16 cellular contexts compared by ENCODE assay signal in genomic region chr10:59585046-59585700, GRCh38.
DNase-seq lines count a peak whose midpoint lies in the region; ATAC-seq and TF ChIP-seq lines count a peak whose summit lies in the region.
"Had no signal": no experiment of that assay in that cellular context is flagged by ENCODE, and none has a peak within 500 bp of the region (broad histone marks: within the 10 kb centered on the region; RNA-seq: fewer than 3 reads in every experiment).

No MANE protein-coding gene starts in this region.

- POLR2A ChIA-PET in OCI-LY7 (lab: Charles Lee), result no interaction called here

- no peak overlapping the region for H3K4me3 ChIP-seq in OCI-LY7 (ENCODE audit: low read depth, low read length, poor library complexity, severe bottlenecking)
- H3K4me3 ChIP-seq: cardiac muscle cell, PC-9, suprapubic skin had no signal

- H3K9me2 ChIP-seq in OCI-LY7 (ENCODE audit: insufficient read depth, low read length), result no peaks in the 10 kb centered on the region

- DNase-seq in LHCN-M2 (ENCODE audit: low read depth) (peak; percentile 56), SHP77 treated with DMSO at 0.1 percent for 48 hours (lab: John Stamatoyannopoulos, UW) (peak; percentile 60), fibroblast of peridontal ligament (ENCODE audit: extremely low read depth) (peak; percentile 17), renal cortical epithelial cell (ENCODE audit: low read depth) (peak; percentile 43), OCI-LY7 (ENCODE audit: low spot score) (no peak)
- no peak for DNase-seq in stimulated activated effector memory CD8-positive, alpha-beta T cell treated with anti-CD3 and anti-CD28 coated beads, Interleukin-12 subunit alpha, Interleukin-12 subunit beta, amount 100 ng/mL, for 72 hours (ENCODE audit: low spot score in 2 of 2)
- DNase-seq: activated CD4-positive, alpha-beta memory T cell treated with anti-CD3 and anti-CD28 coated beads for 36 hours; activated gamma-delta T cell treated with Interleukin-2 at 50 U/mL for 16 hours; CD4-positive, alpha-beta memory T cell; KG1; naive B cell; PC-9 had no signal

- no TSS peak for BruUV-seq in OCI-LY7 (replicated peaks; lab: Mats Ljungman, UMichigan)

- H3K79me2 ChIP-seq in OCI-LY7 (ENCODE audit: insufficient read depth, low read depth, low read length), result no peaks in the 10 kb centered on the region

- H3K4me1 ChIP-seq in OCI-LY7 (ENCODE audit: insufficient read depth, low read length, poor library complexity, severe bottlenecking), result no peaks in the 10 kb centered on the region

- no peak for TF ChIP-seq CTCF in OCI-LY7 (conservative IDR thresholded peaks at IDR 0.05; ENCODE audit: low read length)

- H3K4me3 Mint-ChIP-seq in stimulated activated effector memory CD8-positive, alpha-beta T cell treated with anti-CD3 and anti-CD28 coated beads, Interleukin-12 subunit alpha, Interleukin-12 subunit beta, amount 100 ng/mL, for 72 hours, result no peak overlapping the region
- H3K4me3 Mint-ChIP-seq: activated CD4-positive, alpha-beta memory T cell treated with anti-CD3 and anti-CD28 coated beads for 36 hours; CD4-positive, alpha-beta memory T cell; naive B cell had no signal

- H3K9me3 Mint-ChIP-seq in stimulated activated effector memory CD8-positive, alpha-beta T cell treated with anti-CD3 and anti-CD28 coated beads, Interleukin-12 subunit alpha, Interleukin-12 subunit beta, amount 100 ng/mL, for 72 hours, result no peaks in the 10 kb centered on the region
- H3K9me3 Mint-ChIP-seq: activated CD4-positive, alpha-beta memory T cell treated with anti-CD3 and anti-CD28 coated beads for 36 hours; naive B cell had no signal

- H3K4me1 Mint-ChIP-seq in stimulated activated effector memory CD8-positive, alpha-beta T cell treated with anti-CD3 and anti-CD28 coated beads, Interleukin-12 subunit alpha, Interleukin-12 subunit beta, amount 100 ng/mL, for 72 hours, result no peaks in the 10 kb centered on the region
- H3K4me1 Mint-ChIP-seq: CD4-positive, alpha-beta memory T cell; naive B cell had no signal

- H3K36me3 ChIP-seq in OCI-LY7 (ENCODE audit: insufficient read depth, low read length), result no peaks in the 10 kb centered on the region
- H3K36me3 ChIP-seq: cardiac muscle cell, suprapubic skin had no signal

- no peak overlapping the region for H3K27ac Mint-ChIP-seq in stimulated activated effector memory CD8-positive, alpha-beta T cell treated with anti-CD3 and anti-CD28 coated beads, Interleukin-12 subunit alpha, Interleukin-12 subunit beta, amount 100 ng/mL, for 72 hours
- H3K27ac Mint-ChIP-seq: activated CD4-positive, alpha-beta memory T cell treated with anti-CD3 and anti-CD28 coated beads for 36 hours; CD4-positive, alpha-beta memory T cell; naive B cell had no signal

- H3K9me3 ChIP-seq in OCI-LY7 (ENCODE audit: low read length), result no peaks in the 10 kb centered on the region
- H3K9me3 ChIP-seq: suprapubic skin had no signal

- no peak overlapping the region for H3K4me2 ChIP-seq in OCI-LY7 (ENCODE audit: low read length)
- H3K4me2 ChIP-seq: PC-9 had no signal

- CTCF ChIA-PET in OCI-LY7 (lab: Charles Lee; ENCODE audit: unreplicated experiment), result no interaction called here

- intact Hi-C loops in OCI-LY7 (cut with micrococcal nuclease; ENCODE audit: unreplicated experiment), result no loop called here

- ATAC-seq in stimulated activated effector memory CD8-positive, alpha-beta T cell treated with anti-CD3 and anti-CD28 coated beads, Interleukin-12 subunit alpha, Interleukin-12 subunit beta, amount 100 ng/mL, for 72 hours, result no peak
- no peak for ATAC-seq in GM18858 (IDR thresholded peaks at IDR 0.05; ENCODE audit: unreplicated experiment)
- no peak for ATAC-seq in HG02642 (IDR thresholded peaks at IDR 0.05; ENCODE audit: poor library complexity, unreplicated experiment)

- no peak overlapping the region for H3K27ac ChIP-seq in OCI-LY7 (ENCODE audit: low read depth, low read length, poor library complexity, severe bottlenecking)
- H3K27ac ChIP-seq: cardiac muscle cell, PC-9, suprapubic skin had no signal

- H3K36me3 Mint-ChIP-seq in stimulated activated effector memory CD8-positive, alpha-beta T cell treated with anti-CD3 and anti-CD28 coated beads, Interleukin-12 subunit alpha, Interleukin-12 subunit beta, amount 100 ng/mL, for 72 hours, result no peaks in the 10 kb centered on the region
- H3K36me3 Mint-ChIP-seq: activated CD4-positive, alpha-beta memory T cell treated with anti-CD3 and anti-CD28 coated beads for 36 hours; CD4-positive, alpha-beta memory T cell; naive B cell had no signal

- H2AFZ ChIP-seq in OCI-LY7 (ENCODE audit: low read length), result no peak overlapping the region
- H2AFZ ChIP-seq: PC-9 had no signal

- H4K20me1 ChIP-seq in OCI-LY7 (ENCODE audit: insufficient read depth, low read length), result no peaks in the 10 kb centered on the region

Comparison
In these comparisons a context has a peak if more than half of its experiments do, and no peak if none do; other contexts are left out.
1. DNase-seq: peak in LHCN-M2 (single experiment), SHP77 treated with DMSO at 0.1 percent for 48 hours (single experiment), fibroblast of peridontal ligament (single experiment) and renal cortical epithelial cell (single experiment); none in stimulated activated effector memory CD8-positive, alpha-beta T cell treated with anti-CD3 and anti-CD28 coated beads, Interleukin-12 subunit alpha, Interleukin-12 subunit beta, amount 100 ng/mL, for 72 hours (0 of 2) and OCI-LY7 (single experiment).